In the genomic region with DNA sequence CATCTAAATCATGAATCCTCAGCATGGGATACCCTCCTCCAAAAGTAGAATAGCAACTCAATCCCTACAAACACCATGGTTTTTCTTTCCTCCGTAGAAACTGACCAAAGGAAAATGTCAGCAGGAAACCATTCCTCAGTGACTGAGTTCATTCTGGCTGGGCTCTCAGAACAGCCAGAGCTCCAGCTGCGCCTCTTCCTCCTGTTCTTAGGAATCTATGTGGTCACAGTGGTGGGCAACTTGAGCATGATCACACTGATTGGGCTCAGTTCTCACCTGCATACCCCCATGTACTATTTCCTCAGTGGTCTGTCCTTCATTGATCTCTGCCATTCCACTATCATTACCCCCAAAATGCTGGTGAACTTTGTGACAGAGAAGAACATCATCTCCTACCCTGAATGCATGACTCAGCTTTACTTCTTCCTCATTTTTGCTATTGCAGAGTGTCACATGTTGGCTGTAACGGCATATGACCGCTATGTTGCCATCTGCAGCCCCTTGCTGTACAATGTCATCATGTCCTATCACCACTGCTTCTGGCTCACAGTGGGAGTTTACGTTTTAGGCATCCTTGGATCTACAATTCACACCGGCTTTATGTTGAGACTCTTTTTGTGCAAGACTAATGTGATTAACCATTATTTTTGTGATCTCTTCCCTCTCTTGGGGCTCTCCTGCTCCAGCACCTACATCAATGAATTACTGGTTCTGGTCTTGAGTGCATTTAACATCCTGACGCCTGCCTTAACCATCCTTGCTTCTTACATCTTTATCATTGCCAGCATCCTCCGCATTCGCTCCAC, we compare ENCODE assay signal across 1 cellular context.
TF ChIP-seq lines count a peak whose summit lies in the region.
"Not testable (repeated sequence)": the region's sequence is repeated elsewhere in the genome, so short reads cannot be mapped to it uniquely, and the experiment has no call there.

No MANE protein-coding gene starts in this region.

TF ChIP-seq in K562, 482 proteins besides CTCF, POLR2A, EP300 and RAD21 (continued from another document and continues in another):
- TF ChIP-seq AFF4 (CRISPR knock-in tag; IDR thresholded peaks at IDR 0.05) (0 out of 2 replicates have a peak, but pooled peaks have one; percentile 32), MEF2D (tag; conservative IDR thresholded peaks at IDR 0.05; ENCODE audit: low read depth) (peak; percentile 76), NKRF (IDR thresholded peaks at IDR 0.05; ENCODE audit: borderline replicate concordance) (0 out of 2 replicates have a peak, but pooled peaks have one; percentile 48), MGA (IDR thresholded peaks at IDR 0.05) (peak; percentile 77), ZBTB11 (CRISPR knock-in tag; IDR thresholded peaks at IDR 0.05) (peak in 1 of 3 experiments; percentile 60; a peak in 2 of 6 replicates), JUND (IDR thresholded peaks at IDR 0.05; ENCODE audit: borderline replicate concordance, low read depth, low read length) (peak; percentile 80), JUND (tag; IDR thresholded peaks at IDR 0.05; ENCODE audit: borderline replicate concordance, low read depth, low read length) (peak; percentile 86; the same call in 2 of the 3 replicates), BHLHE40 (IDR thresholded peaks at IDR 0.05; ENCODE audit: low read length) (peak; percentile 63; the same call in 1 of the 2 replicates), CEBPG (CRISPR knock-in tag; IDR thresholded peaks at IDR 0.05) (peak; percentile 93), CEBPG (tag; conservative IDR thresholded peaks at IDR 0.05 in 1 of 2, IDR thresholded peaks at IDR 0.05 in 1 of 2) (peak; percentile 47 to 94), MAFK (IDR thresholded peaks at IDR 0.05; ENCODE audit: low read length) (peak; percentile 92), CBX3 (IDR thresholded peaks at IDR 0.05; ENCODE audit: borderline replicate concordance in 1 of 2, low read length in 2 of 2) (peak in 1 of 2 experiments; percentile 36; a peak in 1 of 3 replicates), MTA3 (IDR thresholded peaks at IDR 0.05; ENCODE audit: borderline replicate concordance) (0 out of 2 replicates have a peak, but pooled peaks have one; percentile 65), SMAD3 (CRISPR knock-in tag; conservative IDR thresholded peaks at IDR 0.05) (peak; percentile 71; the same call in 1 of the 2 replicates), TOE1 (IDR thresholded peaks at IDR 0.05; ENCODE audit: borderline replicate concordance) (peak; percentile 91), FOSL1 (tag; conservative IDR thresholded peaks at IDR 0.05) (peak; percentile 80), NR2C2 (tag; IDR thresholded peaks at IDR 0.05) (peak; percentile 91)
- TF ChIP-seq, protein P1, sequence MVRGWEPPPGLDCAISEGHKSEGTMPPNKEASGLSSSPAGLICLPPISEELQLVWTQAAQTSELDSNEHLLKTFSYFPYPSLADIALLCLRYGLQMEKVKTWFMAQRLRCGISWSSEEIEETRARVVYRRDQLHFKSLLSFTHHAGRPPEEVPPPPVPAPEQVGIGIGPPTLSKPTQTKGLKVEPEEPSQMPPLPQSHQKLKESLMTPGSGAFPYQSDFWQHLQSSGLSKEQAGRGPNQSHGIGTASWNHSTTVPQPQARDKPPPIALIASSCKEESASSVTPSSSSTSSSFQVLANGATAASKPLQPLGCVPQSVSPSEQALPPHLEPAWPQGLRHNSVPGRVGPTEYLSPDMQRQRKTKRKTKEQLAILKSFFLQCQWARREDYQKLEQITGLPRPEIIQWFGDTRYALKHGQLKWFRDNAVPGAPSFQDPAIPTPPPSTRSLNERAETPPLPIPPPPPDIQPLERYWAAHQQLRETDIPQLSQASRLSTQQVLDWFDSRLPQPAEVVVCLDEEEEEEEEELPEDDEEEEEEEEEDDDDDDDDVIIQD (CRISPR knock-in tag; IDR thresholded peaks at IDR 0.05), result 0 out of 2 replicates have a peak, but pooled peaks have one; percentile 9
- TF ChIP-seq TOE1 (CRISPR knock-in tag; IDR thresholded peaks at IDR 0.05; ENCODE audit: borderline replicate concordance, low read depth); NR2C2 (CRISPR knock-in tag; IDR thresholded peaks at IDR 0.05): not testable (repeated sequence)
- TF ChIP-seq, protein P2, sequence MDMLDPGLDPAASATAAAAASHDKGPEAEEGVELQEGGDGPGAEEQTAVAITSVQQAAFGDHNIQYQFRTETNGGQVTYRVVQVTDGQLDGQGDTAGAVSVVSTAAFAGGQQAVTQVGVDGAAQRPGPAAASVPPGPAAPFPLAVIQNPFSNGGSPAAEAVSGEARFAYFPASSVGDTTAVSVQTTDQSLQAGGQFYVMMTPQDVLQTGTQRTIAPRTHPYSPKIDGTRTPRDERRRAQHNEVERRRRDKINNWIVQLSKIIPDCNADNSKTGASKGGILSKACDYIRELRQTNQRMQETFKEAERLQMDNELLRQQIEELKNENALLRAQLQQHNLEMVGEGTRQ (CRISPR knock-in tag; IDR thresholded peaks at IDR 0.05), result peak; percentile 85
